In genomic region chr2:15517793-15518192, GRCh38 we compare ENCODE assay signal across 27 cellular contexts.
"Had no signal": no experiment of that assay in that cellular context is flagged by ENCODE, and none has a peak within 500 bp of the region (broad histone marks: within the 10 kb centered on the region; RNA-seq: fewer than 3 reads in every experiment).

No MANE protein-coding gene starts in this region.

- H3K4me3 ChIP-seq: dorsolateral prefrontal cortex, gastrocnemius medialis, lung, mucosa of descending colon, pancreas, right lobe of liver, smooth muscle cell, thoracic aorta, tibial nerve, upper lobe of left lung had no signal

- DNase-seq: dorsolateral prefrontal cortex; effector CD4-positive, alpha-beta T cell; endodermal cell; foreskin fibroblast; gastrocnemius medialis; head of caudate nucleus; kidney; mucosa of descending colon; naive B cell; pancreas; right lobe of liver; stimulated activated CD4-positive, alpha-beta T cell treated with anti-CD3 and anti-CD28 coated beads, Interleukin-12 subunit alpha, Interleukin-12 subunit beta, amount 100 ng/mL, for 4 hours; stimulated activated CD4-positive, alpha-beta T cell treated with anti-CD3 and anti-CD28 coated beads, Interleukin-1b, Interleukin-23, amount 100 ng/mL, for 48 hours; stimulated activated CD4-positive, alpha-beta T cell treated with anti-CD3 and anti-CD28 coated beads, Interleukin-4, amount 100 ng/mL, for 1 hour; stimulated activated CD8-positive, alpha-beta memory T cell treated with anti-CD3 and anti-CD28 coated beads, Interleukin-4, amount 100 ng/mL, for 48 hours; stimulated activated naive CD4-positive, alpha-beta T cell; substantia nigra; upper lobe of left lung had no signal

- ATAC-seq: esophagus mucosa; gastrocnemius medialis; left lobe of liver; mucosa of descending colon; natural killer cell treated with Interleukin-12 subunit alpha and Interleukin-12 subunit beta and Interleukin-15 and Interleukin-18, amount 100 ng/mL, for 72 hours; pancreas; right lobe of liver had no signal

- H3K27ac ChIP-seq: epithelial cell of prostate, gastrocnemius medialis, neutrophil, pancreas, right lobe of liver, thoracic aorta, tibial nerve, upper lobe of left lung had no signal

- H3K4me2 ChIP-seq: smooth muscle cell had no signal

- FAIRE-seq: kidney, pancreas had no signal

- H3K27me3 ChIP-seq: dorsolateral prefrontal cortex, gastrocnemius medialis, neutrophil, pancreas, right lobe of liver, tibial nerve, upper lobe of left lung had no signal

- H3K9me3 ChIP-seq: gastrocnemius medialis, mucosa of descending colon, neutrophil, pancreas, right lobe of liver, thoracic aorta, tibial nerve, upper lobe of left lung had no signal

- H3K4me1 ChIP-seq: gastrocnemius medialis, pancreas, right lobe of liver, tibial nerve, upper lobe of left lung had no signal

- H3K36me3 ChIP-seq: gastrocnemius medialis, neutrophil, pancreas had no signal
